Comparison of ENCODE assay signal across 19 cellular contexts in genomic region chr7:112163021-112163310, GRCh38. TPM values are rescaled to one million over a fixed set of nuclear protein-coding genes. Genes with fewer than 3 reads are reported as not detected.
A peak's percentile ranks its signal among the peaks of the same experiment; 100 is the strongest.
DNase-seq lines count a peak whose midpoint lies in the region; ATAC-seq and TF ChIP-seq lines count a peak whose summit lies in the region.
"Had no signal": no experiment of that assay in that cellular context is flagged by ENCODE, and none has a peak within 500 bp of the region (broad histone marks: within the 10 kb centered on the region; RNA-seq: fewer than 3 reads in every experiment).

No MANE protein-coding gene starts in this region.

- intact Hi-C loops in posterior vena cava (cut with DNase I) = no loop called here

- in situ Hi-C loops in GM13976 (cut with MboI; ENCODE audit: low sequenced_read_pairs, unreplicated experiment) = no loop called here

- H3K4me3 ChIP-seq in GM23338 = no peak overlapping the region
- H3K4me3 ChIP-seq: adrenal gland, lung, vagina had no signal

- no peaks in the 10 kb centered on the region for H3K27me3 ChIP-seq in GM23338 (ENCODE audit: insufficient read depth)
- H3K27me3 ChIP-seq: adrenal gland, vagina had no signal

- H3K4me3 Mint-ChIP-seq in GM23338 (0 out of 3 replicates have a peak overlapping the region, but pooled peaks have one; percentile 5), brain (peak overlapping the region in 4 of 5 experiments; percentile 26 to 68 (median 50))
- H3K4me3 Mint-ChIP-seq in activated T-cell treated with anti-CD3 and anti-CD28 coated beads, Interleukin-2, amount 50 U/mL, for 72 hours = no peak overlapping the region
- H3K4me3 Mint-ChIP-seq: activated CD8-positive, alpha-beta memory T cell treated with anti-CD3 and anti-CD28 coated beads, Interleukin-2, amount 10 ng/mL, durations not matched to agents 7 days and 5 days had no signal

- no peaks in the 10 kb centered on the region for H4K20me1 ChIP-seq in GM23338 (replicated peaks; ENCODE audit: insufficient read depth)

- no peaks in the 10 kb centered on the region for H3K9me2 ChIP-seq in GM23338 (ENCODE audit: insufficient read depth)

- no peak for DNase-seq in GM23338 (ENCODE audit: low spot score)
- peak; percentile 29 for DNase-seq in left kidney (ENCODE audit: low read depth, low spot score)
- DNase-seq in renal cortical epithelial cell (ENCODE audit: low read depth) = peak; percentile 92
- no peak for DNase-seq in activated T-cell treated with anti-CD3 and anti-CD28 coated beads, Interleukin-2, amount 50 U/mL, for 72 hours
- no peak for DNase-seq in CD1c-positive myeloid dendritic cell (ENCODE audit: extremely low spot score)
- no peak for DNase-seq in posterior vena cava (ENCODE audit: low spot score)
- no peak for DNase-seq in GM13976 (ENCODE audit: low spot score)
- DNase-seq: activated CD8-positive, alpha-beta memory T cell treated with anti-CD3 and anti-CD28 coated beads, Interleukin-2, amount 10 ng/mL, durations not matched to agents 7 days and 5 days; adrenal gland; Caco-2; MV-4-11; NCI-H2029; SIG-M5; stimulated activated CD4-positive, alpha-beta T cell treated with anti-CD3 and anti-CD28 coated beads, Interleukin-15, amount 100 ng/mL, for 24 hours; stimulated activated naive CD4-positive, alpha-beta T cell; T-helper 9 cell had no signal

- H3K4me1 Mint-ChIP-seq in GM23338 = peaks cover 66% of the 10 kb centered on the region
- peaks cover 49% of the 10 kb centered on the region for H3K4me1 Mint-ChIP-seq in brain
- no peaks in the 10 kb centered on the region for H3K4me1 Mint-ChIP-seq in activated T-cell treated with anti-CD3 and anti-CD28 coated beads, Interleukin-2, amount 50 U/mL, for 72 hours (ENCODE audit: low read depth)
- H3K4me1 Mint-ChIP-seq: activated CD8-positive, alpha-beta memory T cell treated with anti-CD3 and anti-CD28 coated beads, Interleukin-2, amount 10 ng/mL, durations not matched to agents 7 days and 5 days had no signal

- H3F3A ChIP-seq in GM23338 (replicated peaks; ENCODE audit: low read depth) = no peaks in the 10 kb centered on the region

- peaks cover 40% of the 10 kb centered on the region for H3K4me1 ChIP-seq in GM23338 (ENCODE audit: insufficient read depth)

- peaks cover 65% of the 10 kb centered on the region for H3K79me2 ChIP-seq in GM23338 (replicated peaks; ENCODE audit: insufficient read depth)

- TF ChIP-seq CTCF in GM23338 (conservative IDR thresholded peaks at IDR 0.05; ENCODE audit: low read depth in 2 of 2) = no peak
- no peak for TF ChIP-seq CTCF in brain (conservative IDR thresholded peaks at IDR 0.05)
- no peak for TF ChIP-seq CTCF in GM13976 (IDR thresholded peaks at IDR 0.05; ENCODE audit: borderline replicate concordance, control extremely low read depth, extremely low read depth, insufficient read depth, missing control alignments)

- no peaks in the 10 kb centered on the region for H3K36me3 ChIP-seq in GM23338 (ENCODE audit: insufficient read depth)
- H3K36me3 ChIP-seq: adrenal gland, vagina had no signal

- H3K4me2 ChIP-seq in GM23338 = peak overlapping the region; percentile 52

- no peak overlapping the region for H2AFZ ChIP-seq in GM23338

- H3K27me3 Mint-ChIP-seq in GM23338 (ENCODE audit: insufficient read depth, low read depth, poor library complexity) (peaks cover 6% of the 10 kb centered on the region), brain (peaks cover 3% of the 10 kb centered on the region)
- H3K27me3 Mint-ChIP-seq in activated T-cell treated with anti-CD3 and anti-CD28 coated beads, Interleukin-2, amount 50 U/mL, for 72 hours (ENCODE audit: low read depth) = peaks cover 8% of the 10 kb centered on the region

- peak; percentile 20 for ATAC-seq in GM23338
- no peak for ATAC-seq in activated T-cell treated with anti-CD3 and anti-CD28 coated beads, Interleukin-2, amount 50 U/mL, for 72 hours (replicated peaks in 1 of 2)
- ATAC-seq: activated CD8-positive, alpha-beta memory T cell treated with anti-CD3 and anti-CD28 coated beads, Interleukin-2, amount 10 ng/mL, durations not matched to agents 7 days and 5 days had no signal

- H3K36me3 Mint-ChIP-seq in GM23338 (ENCODE audit: low read depth) (no peaks in the 10 kb centered on the region), brain (no peaks in the 10 kb centered on the region)
- H3K36me3 Mint-ChIP-seq in activated T-cell treated with anti-CD3 and anti-CD28 coated beads, Interleukin-2, amount 50 U/mL, for 72 hours (ENCODE audit: insufficient read depth in 2 of 2) = no peaks in the 10 kb centered on the region
- H3K36me3 Mint-ChIP-seq: activated CD8-positive, alpha-beta memory T cell treated with anti-CD3 and anti-CD28 coated beads, Interleukin-2, amount 10 ng/mL, durations not matched to agents 7 days and 5 days had no signal

- H3K27ac Mint-ChIP-seq in GM23338 (peak overlapping the region; percentile 87), brain (peak overlapping the region; percentile 20 to 94 (median 86))
- no peak overlapping the region for H3K27ac Mint-ChIP-seq in activated T-cell treated with anti-CD3 and anti-CD28 coated beads, Interleukin-2, amount 50 U/mL, for 72 hours
- H3K27ac Mint-ChIP-seq: activated CD8-positive, alpha-beta memory T cell treated with anti-CD3 and anti-CD28 coated beads, Interleukin-2, amount 10 ng/mL, durations not matched to agents 7 days and 5 days had no signal

- H3K9me3 Mint-ChIP-seq in GM23338 (no peaks in the 10 kb centered on the region), brain (no peaks in the 10 kb centered on the region)
- no peaks in the 10 kb centered on the region for H3K9me3 Mint-ChIP-seq in activated T-cell treated with anti-CD3 and anti-CD28 coated beads, Interleukin-2, amount 50 U/mL, for 72 hours

- H3K27ac ChIP-seq in GM23338 (ENCODE audit: low read depth) = peak overlapping the region; percentile 78

TF ChIP-seq in GM23338, 12 proteins besides CTCF, POLR2A, EP300 and RAD21 (continues in another document):
- TF ChIP-seq ZNF331 (CRISPR knock-in tag; IDR thresholded peaks at IDR 0.05; ENCODE audit: low read depth) = no peak
- no peak for TF ChIP-seq ZNF114 (CRISPR knock-in tag; IDR thresholded peaks at IDR 0.05)
- TF ChIP-seq EZH2phosphoT487 (IDR thresholded peaks at IDR 0.05; ENCODE audit: unreplicated experiment) = no peak
- TF ChIP-seq STAT1 (IDR thresholded peaks at IDR 0.05; ENCODE audit: unreplicated experiment) = no peak

RNA-seq across cellular contexts. Expression of gene DOCK4, which starts 43.2 kb away (rescaled TPM):
- 33.8 and 38.8 TPM in 2 replicates for total RNA-seq in GM23338 (2014; rRNA removed; shearing (Covaris generic))
- polyA plus RNA-seq in GM23338 (2016; fragmentation: Nextera tagmentation; extraction: Ambion mirVana) (6.3 and 6.8 TPM in 2 replicates), brain (ENCODE audit: insufficient read depth, low read depth, low replicate concordance) (8.4 TPM)
- total RNA-seq in renal cortical epithelial cell (24.5 and 50.4 TPM in 2 replicates), posterior vena cava (10 to 100 TPM; 26.1 TPM)
- total RNA-seq in activated T-cell treated with anti-CD3 and anti-CD28 coated beads, Interleukin-2, amount 50 U/mL, for 72 hours = under 1 TPM; 0.29 to 0.53 TPM

RNA-seq across cellular contexts. Expression of gene ZNF277, which starts 43.5 kb away (rescaled TPM):
- 22.5 and 25.4 TPM in 2 replicates for total RNA-seq in GM23338 (2014; rRNA removed; shearing (Covaris generic))
- 28.9 and 30.0 TPM in 2 replicates for polyA plus RNA-seq in GM23338 (2016; fragmentation: Nextera tagmentation; extraction: Ambion mirVana)
- 10.3 TPM for polyA plus RNA-seq in brain (ENCODE audit: insufficient read depth, low read depth, low replicate concordance)
- 61.9 and 73.5 TPM in 2 replicates for total RNA-seq in renal cortical epithelial cell
- total RNA-seq in activated T-cell treated with anti-CD3 and anti-CD28 coated beads, Interleukin-2, amount 50 U/mL, for 72 hours = 10 to 100 TPM; 26.4 to 34.3 TPM
- 10 to 100 TPM; 15.0 to 19.8 TPM for total RNA-seq in posterior vena cava

Comparison
In these comparisons a context has a peak if more than half of its experiments do, and no peak if none do; other contexts are left out.
1. DNase-seq: peak in left kidney (single experiment) and renal cortical epithelial cell (single experiment); none in GM23338 (single experiment), activated T-cell treated with anti-CD3 and anti-CD28 coated beads, Interleukin-2, amount 50 U/mL, for 72 hours (0 of 2), CD1c-positive myeloid dendritic cell (single experiment), posterior vena cava (single experiment) and GM13976 (single experiment).
2. H3K4me3 Mint-ChIP-seq: peak in GM23338 (single experiment) and brain (4 of 5); none in activated T-cell treated with anti-CD3 and anti-CD28 coated beads, Interleukin-2, amount 50 U/mL, for 72 hours (0 of 2).
3. RNA of gene DOCK4, which starts 43.2 kb away (total RNA-seq): 24.5 to 50.4 TPM in renal cortical epithelial cell, 33.8 to 38.8 TPM in GM23338 and 26.1 TPM in posterior vena cava; 0.29 to 0.53 TPM in activated T-cell treated with anti-CD3 and anti-CD28 coated beads, Interleukin-2, amount 50 U/mL, for 72 hours; every median in the first group is over 10 times any median in the second.